In the genomic region with DNA sequence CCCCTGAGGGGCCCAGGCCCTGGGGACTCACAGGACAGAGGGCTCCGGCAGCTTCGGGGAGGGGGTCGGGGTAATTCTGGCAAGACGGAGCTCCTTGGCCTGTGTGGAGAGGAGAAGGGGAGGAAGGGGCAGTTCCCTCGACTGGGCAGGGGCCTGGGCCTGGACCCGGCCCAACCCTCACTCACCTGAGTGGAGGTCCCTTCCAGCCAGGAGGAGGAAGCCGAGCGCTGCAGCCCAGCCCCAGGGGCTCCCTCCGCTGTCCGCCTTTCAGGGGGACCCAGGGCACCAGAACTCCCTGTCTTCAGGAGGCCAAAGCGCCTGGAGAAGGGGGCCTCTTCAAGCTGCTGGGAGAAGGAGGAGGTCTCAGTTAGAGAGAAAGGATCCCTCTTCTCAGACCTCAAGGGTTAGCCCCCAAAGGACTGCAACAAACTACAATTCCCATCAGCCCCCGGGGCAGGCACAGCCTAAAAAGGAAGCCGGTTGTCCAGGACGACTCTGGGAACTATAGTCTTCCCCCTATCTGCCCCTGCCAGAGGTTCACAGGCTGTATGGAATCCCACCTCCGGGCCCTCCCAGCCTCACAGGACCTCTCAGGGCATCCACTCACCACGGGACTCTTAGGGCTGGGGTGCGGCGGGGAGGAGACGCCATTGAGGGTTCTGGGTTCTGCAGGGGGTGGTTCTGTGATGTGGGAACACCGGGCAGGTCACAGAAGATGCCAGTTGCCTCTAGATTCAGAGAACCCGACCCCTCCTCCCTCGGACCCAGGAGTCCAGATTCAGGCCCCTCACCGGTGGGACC, we compare ENCODE assay signal across 2 cellular contexts.
A peak's percentile ranks its signal among the peaks of the same experiment; 100 is the strongest.
TF ChIP-seq lines count a peak whose summit lies in the region.

No MANE protein-coding gene starts in this region.

TF ChIP-seq in IMR-90, 13 proteins besides CTCF, POLR2A, EP300 and RAD21:
- TF ChIP-seq, protein P1, sequence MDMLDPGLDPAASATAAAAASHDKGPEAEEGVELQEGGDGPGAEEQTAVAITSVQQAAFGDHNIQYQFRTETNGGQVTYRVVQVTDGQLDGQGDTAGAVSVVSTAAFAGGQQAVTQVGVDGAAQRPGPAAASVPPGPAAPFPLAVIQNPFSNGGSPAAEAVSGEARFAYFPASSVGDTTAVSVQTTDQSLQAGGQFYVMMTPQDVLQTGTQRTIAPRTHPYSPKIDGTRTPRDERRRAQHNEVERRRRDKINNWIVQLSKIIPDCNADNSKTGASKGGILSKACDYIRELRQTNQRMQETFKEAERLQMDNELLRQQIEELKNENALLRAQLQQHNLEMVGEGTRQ (IDR thresholded peaks at IDR 0.05; ENCODE audit: low read depth, low read length) = no peak
- TF ChIP-seq NFE2L2 (IDR thresholded peaks at IDR 0.05; ENCODE audit: low read depth, low read length) (no peak), BHLHE40 (IDR thresholded peaks at IDR 0.05; ENCODE audit: low read depth, low read length) (no peak), CHD1 (IDR thresholded peaks at IDR 0.05; ENCODE audit: low read depth, low read length) (no peak), MAZ (IDR thresholded peaks at IDR 0.05; ENCODE audit: borderline replicate concordance, low read depth, low read length) (no peak), CEBPB (IDR thresholded peaks at IDR 0.05; ENCODE audit: low read depth, low read length) (no peak), FOS (IDR thresholded peaks at IDR 0.05; ENCODE audit: low read depth, low read length) (no peak), MXI1 (IDR thresholded peaks at IDR 0.05; ENCODE audit: borderline replicate concordance, low read depth, low read length) (no peak), MAFK (IDR thresholded peaks at IDR 0.05; ENCODE audit: low read depth, low read length) (no peak), RFX5 (IDR thresholded peaks at IDR 0.05; ENCODE audit: low read depth, low read length) (no peak), RCOR1 (IDR thresholded peaks at IDR 0.05; ENCODE audit: insufficient replicate concordance, low read length) (no peak), SMC3 (IDR thresholded peaks at IDR 0.05; ENCODE audit: low read depth, low read length) (no peak)
- TF ChIP-seq, protein P2, sequence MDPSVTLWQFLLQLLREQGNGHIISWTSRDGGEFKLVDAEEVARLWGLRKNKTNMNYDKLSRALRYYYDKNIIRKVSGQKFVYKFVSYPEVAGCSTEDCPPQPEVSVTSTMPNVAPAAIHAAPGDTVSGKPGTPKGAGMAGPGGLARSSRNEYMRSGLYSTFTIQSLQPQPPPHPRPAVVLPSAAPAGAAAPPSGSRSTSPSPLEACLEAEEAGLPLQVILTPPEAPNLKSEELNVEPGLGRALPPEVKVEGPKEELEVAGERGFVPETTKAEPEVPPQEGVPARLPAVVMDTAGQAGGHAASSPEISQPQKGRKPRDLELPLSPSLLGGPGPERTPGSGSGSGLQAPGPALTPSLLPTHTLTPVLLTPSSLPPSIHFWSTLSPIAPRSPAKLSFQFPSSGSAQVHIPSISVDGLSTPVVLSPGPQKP (IDR thresholded peaks at IDR 0.05; ENCODE audit: borderline replicate concordance, low read depth, low read length) = no peak

TF ChIP-seq in K562, 482 proteins besides CTCF, POLR2A, EP300 and RAD21:
- TF ChIP-seq HCFC1 (IDR thresholded peaks at IDR 0.05; ENCODE audit: low read depth, low read length) (peak; percentile 81), FOXK2 (conservative IDR thresholded peaks at IDR 0.05 in 1 of 2, IDR thresholded peaks at IDR 0.05 in 1 of 2; ENCODE audit: low read depth in 2 of 2) (no peak), HNRNPLL (IDR thresholded peaks at IDR 0.05; ENCODE audit: low read depth, low read length, poor library complexity, severe bottlenecking) (no peak), SIX5 (IDR thresholded peaks at IDR 0.05; ENCODE audit: borderline replicate concordance in 1 of 2, insufficient read depth in 1 of 2, low read depth in 1 of 2, low read length in 2 of 2) (peak; percentile 52 to 54; a peak in 3 of 4 replicates), COPS2 (conservative IDR thresholded peaks at IDR 0.05) (no peak), ZNF143 (CRISPR knock-in tag; IDR thresholded peaks at IDR 0.05) (peak; percentile 72), BRD4 (IDR thresholded peaks at IDR 0.05) (no peak), ZEB2 (IDR thresholded peaks at IDR 0.05) (no peak), BMI1 (IDR thresholded peaks at IDR 0.05; ENCODE audit: low read length) (no peak)
- TF ChIP-seq, protein P3, sequence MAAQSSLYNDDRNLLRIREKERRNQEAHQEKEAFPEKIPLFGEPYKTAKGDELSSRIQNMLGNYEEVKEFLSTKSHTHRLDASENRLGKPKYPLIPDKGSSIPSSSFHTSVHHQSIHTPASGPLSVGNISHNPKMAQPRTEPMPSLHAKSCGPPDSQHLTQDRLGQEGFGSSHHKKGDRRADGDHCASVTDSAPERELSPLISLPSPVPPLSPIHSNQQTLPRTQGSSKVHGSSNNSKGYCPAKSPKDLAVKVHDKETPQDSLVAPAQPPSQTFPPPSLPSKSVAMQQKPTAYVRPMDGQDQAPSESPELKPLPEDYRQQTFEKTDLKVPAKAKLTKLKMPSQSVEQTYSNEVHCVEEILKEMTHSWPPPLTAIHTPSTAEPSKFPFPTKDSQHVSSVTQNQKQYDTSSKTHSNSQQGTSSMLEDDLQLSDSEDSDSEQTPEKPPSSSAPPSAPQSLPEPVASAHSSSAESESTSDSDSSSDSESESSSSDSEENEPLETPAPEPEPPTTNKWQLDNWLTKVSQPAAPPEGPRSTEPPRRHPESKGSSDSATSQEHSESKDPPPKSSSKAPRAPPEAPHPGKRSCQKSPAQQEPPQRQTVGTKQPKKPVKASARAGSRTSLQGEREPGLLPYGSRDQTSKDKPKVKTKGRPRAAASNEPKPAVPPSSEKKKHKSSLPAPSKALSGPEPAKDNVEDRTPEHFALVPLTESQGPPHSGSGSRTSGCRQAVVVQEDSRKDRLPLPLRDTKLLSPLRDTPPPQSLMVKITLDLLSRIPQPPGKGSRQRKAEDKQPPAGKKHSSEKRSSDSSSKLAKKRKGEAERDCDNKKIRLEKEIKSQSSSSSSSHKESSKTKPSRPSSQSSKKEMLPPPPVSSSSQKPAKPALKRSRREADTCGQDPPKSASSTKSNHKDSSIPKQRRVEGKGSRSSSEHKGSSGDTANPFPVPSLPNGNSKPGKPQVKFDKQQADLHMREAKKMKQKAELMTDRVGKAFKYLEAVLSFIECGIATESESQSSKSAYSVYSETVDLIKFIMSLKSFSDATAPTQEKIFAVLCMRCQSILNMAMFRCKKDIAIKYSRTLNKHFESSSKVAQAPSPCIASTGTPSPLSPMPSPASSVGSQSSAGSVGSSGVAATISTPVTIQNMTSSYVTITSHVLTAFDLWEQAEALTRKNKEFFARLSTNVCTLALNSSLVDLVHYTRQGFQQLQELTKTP (IDR thresholded peaks at IDR 0.05; ENCODE audit: low read depth in 1 of 2, partially characterized antibody in 2 of 2) = peak in 1 of 2 experiments; percentile 92
- TF ChIP-seq, protein P4, sequence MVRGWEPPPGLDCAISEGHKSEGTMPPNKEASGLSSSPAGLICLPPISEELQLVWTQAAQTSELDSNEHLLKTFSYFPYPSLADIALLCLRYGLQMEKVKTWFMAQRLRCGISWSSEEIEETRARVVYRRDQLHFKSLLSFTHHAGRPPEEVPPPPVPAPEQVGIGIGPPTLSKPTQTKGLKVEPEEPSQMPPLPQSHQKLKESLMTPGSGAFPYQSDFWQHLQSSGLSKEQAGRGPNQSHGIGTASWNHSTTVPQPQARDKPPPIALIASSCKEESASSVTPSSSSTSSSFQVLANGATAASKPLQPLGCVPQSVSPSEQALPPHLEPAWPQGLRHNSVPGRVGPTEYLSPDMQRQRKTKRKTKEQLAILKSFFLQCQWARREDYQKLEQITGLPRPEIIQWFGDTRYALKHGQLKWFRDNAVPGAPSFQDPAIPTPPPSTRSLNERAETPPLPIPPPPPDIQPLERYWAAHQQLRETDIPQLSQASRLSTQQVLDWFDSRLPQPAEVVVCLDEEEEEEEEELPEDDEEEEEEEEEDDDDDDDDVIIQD (CRISPR knock-in tag; IDR thresholded peaks at IDR 0.05) = no peak
